ENCODE assay signal across 15 cellular contexts in genomic region chr1:173002891-173003582, GRCh38. TPM values are rescaled to one million over a fixed set of nuclear protein-coding genes. Genes with fewer than 3 reads are reported as not detected.
DNase-seq lines count a peak whose midpoint lies in the region; ATAC-seq, FAIRE-seq and TF ChIP-seq lines count a peak whose summit lies in the region.
"Had no signal": no experiment of that assay in that cellular context is flagged by ENCODE, and none has a peak within 500 bp of the region (broad histone marks: within the 10 kb centered on the region; RNA-seq: fewer than 3 reads in every experiment).

No MANE protein-coding gene starts in this region.

- H3K4me3 Mint-ChIP-seq in HFFc6 (no peak overlapping the region), endothelial cell (ENCODE audit: unreplicated experiment) (no peak overlapping the region)
- H3K4me3 Mint-ChIP-seq in stimulated activated naive B cell treated with anti-CD40 and anti-IgM and Interleukin-4, amounts not matched to agents 10 μg/mL and 1 μg/mL and 100 μg/mL, for 72 hours: no peak overlapping the region
- H3K4me3 Mint-ChIP-seq: CD4-positive, alpha-beta memory T cell had no signal

- H3K9me3 Mint-ChIP-seq in HFFc6 (peaks cover 36% of the 10 kb centered on the region), endothelial cell (ENCODE audit: unreplicated experiment) (no peaks in the 10 kb centered on the region)
- H3K9me3 Mint-ChIP-seq in stimulated activated naive B cell treated with anti-CD40 and anti-IgM and Interleukin-4, amounts not matched to agents 10 μg/mL and 1 μg/mL and 100 μg/mL, for 72 hours: peaks cover 12 to 21% of the 10 kb centered on the region in 2 donors

- no peaks in the 10 kb centered on the region; the same call in 1 of the 2 replicates for H3K27me3 Mint-ChIP-seq in HFFc6 (ENCODE audit: insufficient read depth)
- no peaks in the 10 kb centered on the region for H3K27me3 Mint-ChIP-seq in endothelial cell (ENCODE audit: unreplicated experiment)
- no peaks in the 10 kb centered on the region for H3K27me3 Mint-ChIP-seq in stimulated activated naive B cell treated with anti-CD40 and anti-IgM and Interleukin-4, amounts not matched to agents 10 μg/mL and 1 μg/mL and 100 μg/mL, for 72 hours

- no peak overlapping the region for H3K4me3 ChIP-seq in fibroblast of the aortic adventitia (ENCODE audit: low read depth, low read length)
- H3K4me3 ChIP-seq: esophagus squamous epithelium, right atrium auricular region had no signal

- H3K27ac Mint-ChIP-seq in HFFc6 (peak overlapping the region; percentile 72), endothelial cell (ENCODE audit: unreplicated experiment) (no peak overlapping the region)
- no peak overlapping the region for H3K27ac Mint-ChIP-seq in stimulated activated naive B cell treated with anti-CD40 and anti-IgM and Interleukin-4, amounts not matched to agents 10 μg/mL and 1 μg/mL and 100 μg/mL, for 72 hours
- H3K27ac Mint-ChIP-seq: activated T-helper 2 cell treated with anti-CD3 and anti-CD28 coated beads, Interferon-gamma antibody, Interleukin-2, Interleukin-4, amounts not matched to agents 10 μg/mL and 5 μg/mL and 100 μg/mL, durations not matched to agents 14 hours and 24 hours and 36 hours; CD4-positive, alpha-beta memory T cell had no signal

- FAIRE-seq in TTC549 (lab: Jason Lieb, UNC): peak; percentile 15
- FAIRE-seq: islet of Langerhans had no signal

- no peak for TF ChIP-seq CTCF in HFFc6 (IDR thresholded peaks at IDR 0.05)
- no peak for TF ChIP-seq CTCF in fibroblast of the aortic adventitia (IDR thresholded peaks at IDR 0.05; ENCODE audit: insufficient read depth, low read length)
- no peak for TF ChIP-seq CTCF in endothelial cell (IDR thresholded peaks at IDR 0.05; ENCODE audit: unreplicated experiment)

- no peak for ATAC-seq in GM18519 (IDR thresholded peaks at IDR 0.05; ENCODE audit: low FRiP score, unreplicated experiment)
- ATAC-seq in GM19463 (IDR thresholded peaks at IDR 0.05; ENCODE audit: unreplicated experiment): no peak
- no peak for ATAC-seq in stimulated activated naive B cell treated with anti-CD40 and anti-IgM and Interleukin-4, amounts not matched to agents 10 μg/mL and 1 μg/mL and 100 μg/mL, for 72 hours (replicated peaks)

- H3K36me3 Mint-ChIP-seq in HFFc6 (ENCODE audit: low read depth): peaks cover 47% of the 10 kb centered on the region
- H3K36me3 Mint-ChIP-seq in endothelial cell (ENCODE audit: low read depth, unreplicated experiment): no peaks in the 10 kb centered on the region
- peaks cover 5 to 12% of the 10 kb centered on the region in 2 donors for H3K36me3 Mint-ChIP-seq in stimulated activated naive B cell treated with anti-CD40 and anti-IgM and Interleukin-4, amounts not matched to agents 10 μg/mL and 1 μg/mL and 100 μg/mL, for 72 hours

- DNase-seq in AG08396 (ENCODE audit: low spot score) (peak; percentile 10), HFFc6 (peak; percentile 53), fibroblast of the aortic adventitia (ENCODE audit: low read depth) (peak; percentile 91), endothelial cell (ENCODE audit: low spot score) (no peak)
- no peak for DNase-seq in stimulated activated naive B cell treated with anti-CD40 and anti-IgM and Interleukin-4, amounts not matched to agents 10 μg/mL and 1 μg/mL and 100 μg/mL, for 72 hours
- DNase-seq: CD4-positive, alpha-beta memory T cell; esophagus squamous epithelium; NCI-H2081 treated with DMSO at 0.1 percent for 48 hours; T-helper 1 cell had no signal

- H3K4me1 Mint-ChIP-seq in HFFc6 (ENCODE audit: low read depth) (peaks cover 50% of the 10 kb centered on the region), endothelial cell (ENCODE audit: unreplicated experiment) (no peaks in the 10 kb centered on the region)
- H3K4me1 Mint-ChIP-seq in stimulated activated naive B cell treated with anti-CD40 and anti-IgM and Interleukin-4, amounts not matched to agents 10 μg/mL and 1 μg/mL and 100 μg/mL, for 72 hours: peaks cover 0 to 2% of the 10 kb centered on the region in 2 donors

RNA-seq across cellular contexts. Expression of gene TNFSF18, which starts 47.7 kb away (rescaled TPM):
- total RNA-seq in HFFc6 (2021; fragmentation: NEBNext Ultra II Directional; extraction: Animal tissue kit (Norgen Biotek cat#: 25700)): under 1 TPM in 5 of 6 experiments, not detected in 1; 0.09 to 0.17 (median 0.12) TPM
- total RNA-seq in fibroblast of the aortic adventitia (ENCODE audit: low replicate concordance) (0.09 and 0.65 TPM in 2 replicates), endothelial cell (ENCODE audit: unreplicated experiment) (0.33 TPM)
- total RNA-seq: activated T-helper 2 cell treated with anti-CD3 and anti-CD28 coated beads, Interferon-gamma antibody, Interleukin-2, Interleukin-4, amounts not matched to agents 10 μg/mL and 5 μg/mL and 100 μg/mL, durations not matched to agents 14 hours and 24 hours and 36 hours; CD4-positive, alpha-beta memory T cell; right atrium auricular region had no signal

Comparison
In these comparisons a context has a peak if more than half of its experiments do, and no peak if none do; other contexts are left out.
1. DNase-seq: peak in AG08396 (single experiment), HFFc6 (single experiment) and fibroblast of the aortic adventitia (single experiment); none in endothelial cell (single experiment) and stimulated activated naive B cell treated with anti-CD40 and anti-IgM and Interleukin-4, amounts not matched to agents 10 μg/mL and 1 μg/mL and 100 μg/mL, for 72 hours (single experiment).